8 cellular contexts compared by ENCODE assay signal in genomic region chr22:29766632-29767288, GRCh38. TPM values are rescaled to one million over a fixed set of nuclear protein-coding genes. Genes with fewer than 3 reads are reported as not detected.
A peak's percentile ranks its signal among the peaks of the same experiment; 100 is the strongest.
DNase-seq lines count a peak whose midpoint lies in the region; ATAC-seq and TF ChIP-seq lines count a peak whose summit lies in the region.

ZMAT5 (minus strand) TSS chr22:29767007; CDS start chr22:29748544, 18,463 bp downstream.

- H3K9me3 Mint-ChIP-seq in activated naive CD4-positive, alpha-beta T cell treated with anti-CD3 and anti-CD28 coated beads, Interleukin-2, amount 50 U/mL, for 72 hours: no peaks in the 10 kb centered on the region

- H3K36me3 Mint-ChIP-seq in activated naive CD4-positive, alpha-beta T cell treated with anti-CD3 and anti-CD28 coated beads, Interleukin-2, amount 50 U/mL, for 72 hours: peaks cover 10 to 33% of the 10 kb centered on the region in 2 donors

- whole genome bisulfite sequencing in suprapubic skin: 3% methylated on average over 7 of the region's 33 CpGs

- no peaks in the 10 kb centered on the region for H3K9me3 ChIP-seq in suprapubic skin

- TF ChIP-seq EP300 in suprapubic skin (IDR thresholded peaks at IDR 0.05): no peak

- peaks cover 24% of the 10 kb centered on the region for H3K4me1 ChIP-seq in suprapubic skin

- ATAC-seq in HG02588 (IDR thresholded peaks at IDR 0.05; ENCODE audit: unreplicated experiment): peak; percentile 85
- peak; percentile 90 to 97 for ATAC-seq in activated naive CD4-positive, alpha-beta T cell treated with anti-CD3 and anti-CD28 coated beads, Interleukin-2, amount 50 U/mL, for 72 hours

- DNase-seq in GM04504 (ENCODE audit: low read depth) (peak; percentile 93), NCI-H1092 treated with DMSO at 0.1 percent for 48 hours (lab: John Stamatoyannopoulos, UW) (peak; percentile 98), SKM-1 (lab: John Stamatoyannopoulos, UW; ENCODE audit: unreplicated experiment) (peak; percentile 96), globus pallidus (ENCODE audit: low spot score) (peak; percentile 96), nucleus accumbens (lab: John Stamatoyannopoulos, UW) (peak; percentile 48 to 97 (median 92)), suprapubic skin (ENCODE audit: low spot score in 2 of 2) (peak; percentile 95 to 96)
- DNase-seq in activated naive CD4-positive, alpha-beta T cell treated with anti-CD3 and anti-CD28 coated beads, Interleukin-2, amount 50 U/mL, for 72 hours (ENCODE audit: low spot score in 2 of 2): peak; percentile 86 to 87

- H3K27me3 ChIP-seq in suprapubic skin: no peaks in the 10 kb centered on the region

- H3K27ac ChIP-seq in suprapubic skin: peak within 1 kb of the TSS; percentile 86

- no peak for TF ChIP-seq CTCF in suprapubic skin (IDR thresholded peaks at IDR 0.05)

- H3K27ac Mint-ChIP-seq in activated naive CD4-positive, alpha-beta T cell treated with anti-CD3 and anti-CD28 coated beads, Interleukin-2, amount 50 U/mL, for 72 hours: peak within 1 kb of the TSS; percentile 97 to 99

- no peak for TF ChIP-seq POLR2A in suprapubic skin (IDR thresholded peaks at IDR 0.05)

- H3K4me3 ChIP-seq in suprapubic skin: peak within 1 kb of the TSS; percentile 80

- peaks cover 16% of the 10 kb centered on the region for H3K36me3 ChIP-seq in suprapubic skin

RNA-seq across cellular contexts. Expression of gene ZMAT5, which starts in this region (rescaled TPM):
- 10 to 100 TPM; 16.3 to 18.6 TPM for total RNA-seq in activated naive CD4-positive, alpha-beta T cell treated with anti-CD3 and anti-CD28 coated beads, Interleukin-2, amount 50 U/mL, for 72 hours
- 10 to 100 TPM; 16.3 to 28.2 (median 23.1) TPM for total RNA-seq in suprapubic skin

Comparison
In these comparisons a context has a peak if more than half of its experiments do, and no peak if none do; other contexts are left out.
1. Peak in every context shown above with its lines: DNase-seq, ATAC-seq, H3K4me3 ChIP-seq and H3K27ac ChIP-seq.